13 cellular contexts compared by ENCODE assay signal in genomic region chr22:27782065-27782464, GRCh38. TPM values are rescaled to one million over a fixed set of nuclear protein-coding genes. Genes with fewer than 3 reads are reported as not detected.
DNase-seq lines count a peak whose midpoint lies in the region; ATAC-seq lines count a peak whose summit lies in the region.
"Had no signal": no experiment of that assay in that cellular context is flagged by ENCODE, and none has a peak within 500 bp of the region (broad histone marks: within the 10 kb centered on the region; RNA-seq: fewer than 3 reads in every experiment).

No MANE protein-coding gene starts in this region.

- H3K4me1 ChIP-seq in esophagus (ENCODE audit: control insufficient read depth in 2 of 2, insufficient read depth in 2 of 2, low read length in 1 of 2) = peaks cover 0 to 4% of the 10 kb centered on the region in 2 donors
- H3K4me1 ChIP-seq in CD8-positive, alpha-beta memory T cell (ENCODE audit: insufficient read depth, low read length) = no peaks in the 10 kb centered on the region
- no peaks in the 10 kb centered on the region for H3K4me1 ChIP-seq in effector memory CD4-positive, alpha-beta T cell (ENCODE audit: control insufficient read depth, insufficient read depth, low read length, poor library complexity, severe bottlenecking)

- no peaks in the 10 kb centered on the region for H3K4me1 Mint-ChIP-seq in CD8-positive, alpha-beta memory T cell

- H3K36me3 Mint-ChIP-seq in CD8-positive, alpha-beta memory T cell = no peaks in the 10 kb centered on the region

- no peak overlapping the region for H3K4me3 Mint-ChIP-seq in CD8-positive, alpha-beta memory T cell

- CTCF ChIA-PET in CD8-positive, alpha-beta memory T cell (lab: Charles Lee) = no interaction called here

- H3K4me3 ChIP-seq in esophagus (ENCODE audit: low read depth in 1 of 2, low read length in 2 of 2) = no peak overlapping the region
- H3K4me3 ChIP-seq in CD8-positive, alpha-beta memory T cell (ENCODE audit: low read length) = no peak overlapping the region
- no peak overlapping the region for H3K4me3 ChIP-seq in effector memory CD4-positive, alpha-beta T cell (ENCODE audit: insufficient read depth, low read depth, low read length, poor library complexity, severe bottlenecking)

- WGBS in esophagus, 2 donors = 81 to 83% methylated on average over 13 of the region's 13 CpGs

- intact Hi-C loops in left cardiac atrium (cut with DNase I) = no loop called here
- intact Hi-C loops in posterior vena cava (cut with DNase I) = loop anchor here in 1 of 2 donors (10.0 kb wide), 1 partner anchor 1107 kb away; no protein-coding TSS in a partner anchor

- peak overlapping the region; percentile 37 to 50 for H3K27ac ChIP-seq in esophagus (ENCODE audit: low read depth in 2 of 2, low read length in 1 of 2)
- no peak overlapping the region for H3K27ac ChIP-seq in CD8-positive, alpha-beta memory T cell (ENCODE audit: low read depth, low read length)
- no peak overlapping the region for H3K27ac ChIP-seq in effector memory CD4-positive, alpha-beta T cell (ENCODE audit: insufficient read depth, low read length, poor library complexity, severe bottlenecking)

- no peaks in the 10 kb centered on the region for H3K27me3 ChIP-seq in esophagus (ENCODE audit: control insufficient read depth in 1 of 2, insufficient read depth in 2 of 2, low read length in 2 of 2)
- H3K27me3 ChIP-seq in CD8-positive, alpha-beta memory T cell (ENCODE audit: insufficient read depth, low read length, poor library complexity, severe bottlenecking) = no peaks in the 10 kb centered on the region
- H3K27me3 ChIP-seq in effector memory CD4-positive, alpha-beta T cell (replicated peaks; ENCODE audit: control insufficient read depth, insufficient read depth, low read length, poor library complexity, severe bottlenecking) = peaks cover 4% of the 10 kb centered on the region

- POLR2A ChIA-PET in CD8-positive, alpha-beta memory T cell (lab: Charles Lee) = no interaction called here

- H3K27me3 Mint-ChIP-seq in CD8-positive, alpha-beta memory T cell = peaks cover 3 to 18% of the 10 kb centered on the region in 2 donors

- DNase-seq in left cardiac atrium (peak; percentile 56), posterior vena cava (ENCODE audit: low spot score) (peak; percentile 82), islet precursor cell (no peak)
- no peak for DNase-seq in CD8-positive, alpha-beta memory T cell
- DNase-seq in effector memory CD4-positive, alpha-beta T cell = no peak
- DNase-seq: NCI-H1048, NCI-H146, NCI-H2081, NCI-H524, SHP77 had no signal

- ATAC-seq in left cardiac atrium (peak in 1 of 2 donors; percentile 22), HG03196 (IDR thresholded peaks at IDR 0.05; ENCODE audit: unreplicated experiment) (no peak)
- ATAC-seq: Panc1 had no signal

- H3K9me3 ChIP-seq in esophagus (ENCODE audit: control insufficient read depth in 2 of 2, insufficient read depth in 1 of 2, low read depth in 1 of 2, low read length in 1 of 2) = no peaks in the 10 kb centered on the region
- H3K9me3 ChIP-seq in CD8-positive, alpha-beta memory T cell (ENCODE audit: low read length) = no peaks in the 10 kb centered on the region
- H3K9me3 ChIP-seq in effector memory CD4-positive, alpha-beta T cell (ENCODE audit: control insufficient read depth, low read length) = no peaks in the 10 kb centered on the region

- H3K27ac Mint-ChIP-seq in CD8-positive, alpha-beta memory T cell = no peak overlapping the region

- no peaks in the 10 kb centered on the region for H3K9me3 Mint-ChIP-seq in CD8-positive, alpha-beta memory T cell

- no peaks in the 10 kb centered on the region for H3K36me3 ChIP-seq in esophagus (ENCODE audit: control insufficient read depth in 2 of 2, insufficient read depth in 2 of 2, low read length in 1 of 2)
- no peaks in the 10 kb centered on the region for H3K36me3 ChIP-seq in CD8-positive, alpha-beta memory T cell (ENCODE audit: insufficient read depth, low read length)
- no peaks in the 10 kb centered on the region for H3K36me3 ChIP-seq in effector memory CD4-positive, alpha-beta T cell (ENCODE audit: control insufficient read depth, insufficient read depth, low read length)

RNA-seq across cellular contexts. Expression of gene MN1, which starts 19.5 kb away (rescaled TPM):
- polyA plus RNA-seq in esophagus = 1 to 10 TPM in 1 of 2 donors, under 1 TPM in 1; 0.94 to 1.5 TPM
- total RNA-seq in left cardiac atrium (10 to 100 TPM; 12.8 to 13.1 TPM), posterior vena cava (10 to 100 TPM; 22.9 to 41.8 TPM)
- total RNA-seq in CD8-positive, alpha-beta memory T cell = under 1 TPM; 0.04 to 0.13 TPM
- not detected for polyA plus RNA-seq in CD8-positive, alpha-beta memory T cell

Comparison
In these comparisons a context has a peak if more than half of its experiments do, and no peak if none do; other contexts are left out.
1. H3K27ac ChIP-seq: peak in esophagus (2 of 2); none in CD8-positive, alpha-beta memory T cell (single experiment) and effector memory CD4-positive, alpha-beta T cell (single experiment).
2. DNase-seq: peak in left cardiac atrium (single experiment) and posterior vena cava (single experiment); none in CD8-positive, alpha-beta memory T cell (0 of 5), effector memory CD4-positive, alpha-beta T cell (0 of 3) and islet precursor cell (single experiment).
3. RNA of gene MN1, which starts 19.5 kb away (total RNA-seq): 22.9 to 41.8 TPM in posterior vena cava and 12.8 to 13.1 TPM in left cardiac atrium; 0.04 to 0.13 TPM in CD8-positive, alpha-beta memory T cell; every median in the first group is over 10 times any median in the second.